25 cellular contexts compared by ENCODE assay signal in the genomic region with DNA sequence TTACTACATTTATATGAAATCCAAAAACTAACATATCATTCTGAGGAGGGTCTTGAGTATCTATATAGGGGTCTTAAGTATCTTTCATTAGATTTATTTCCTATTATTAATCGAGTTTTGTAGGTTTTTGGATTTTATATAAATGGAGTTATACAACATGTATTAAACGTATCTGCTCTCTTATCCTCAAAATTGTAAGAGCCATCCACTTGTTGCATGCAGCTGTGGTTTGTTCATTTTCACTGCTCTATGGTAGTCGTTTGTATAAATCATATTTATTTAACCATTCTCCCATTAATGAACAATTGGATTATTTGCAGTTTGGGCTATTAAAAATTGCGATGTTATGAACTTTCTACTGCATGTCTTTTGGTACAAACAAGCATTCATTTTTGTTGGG.
DNase-seq lines count a peak whose midpoint lies in the region; ATAC-seq, FAIRE-seq and TF ChIP-seq lines count a peak whose summit lies in the region.
"Had no signal": no experiment of that assay in that cellular context is flagged by ENCODE, and none has a peak within 500 bp of the region (broad histone marks: within the 10 kb centered on the region; RNA-seq: fewer than 3 reads in every experiment).

No MANE protein-coding gene starts in this region.

- H4K91ac ChIP-seq in H1 (replicated peaks; ENCODE audit: insufficient read length, low read length) = no peak overlapping the region

- no peak overlapping the region for H2BK120ac ChIP-seq in H1 (replicated peaks; ENCODE audit: low read depth, low read length)

- CTCF ChIA-PET in H1 (lab: Charles Lee; ENCODE audit: partially characterized antibody) = interaction anchor here (1.0 to 3.3 kb wide), 6 partner anchors 10 to 217 kb away, joined by 3 to 11 read pairs (median 4); no protein-coding TSS in a partner anchor

- H3K4me3 ChIP-seq in SK-N-MC = no peak overlapping the region
- no peak overlapping the region for H3K4me3 ChIP-seq in H1 (ENCODE audit: extremely low read depth in 1 of 4, insufficient read depth in 2 of 4, low read depth in 3 of 4, low read length in 4 of 4)
- H3K4me3 ChIP-seq: BLaER1, GM12878 had no signal

- TF ChIP-seq POLR2A in H1 (IDR thresholded peaks at IDR 0.05; ENCODE audit: control extremely low read depth in 1 of 2, low read depth in 2 of 2, low read length in 2 of 2) = no peak

- H3K23me2 ChIP-seq in H1 (ENCODE audit: low read depth, low read length) = no peaks in the 10 kb centered on the region; the same call in 1 of the 2 replicates

- peaks cover 0 to 75% of the 10 kb centered on the region in 2 experiments; a peak in 3 of 4 replicates for H3K79me2 ChIP-seq in H1 (ENCODE audit: control insufficient read depth in 1 of 2, insufficient read depth in 2 of 2, low read length in 2 of 2)

- no peaks in the 10 kb centered on the region for H4K20me1 ChIP-seq in H1 (replicated peaks in 1 of 2; ENCODE audit: control insufficient read depth in 1 of 2, insufficient read depth in 2 of 2, low read length in 2 of 2)
- H4K20me1 ChIP-seq: BLaER1 had no signal

- FAIRE-seq in H1 (lab: Jason Lieb, UNC) = peak; percentile 32
- FAIRE-seq: A204.1, GM12878, GM12892, GM18507 had no signal

- H3K36me3 ChIP-seq in SK-N-MC (ENCODE audit: insufficient read depth, low read length) (peaks cover 38% of the 10 kb centered on the region), H1 (ENCODE audit: control insufficient read depth in 2 of 4, insufficient read depth in 4 of 4, low read length in 3 of 4) (peaks cover 0 to 41% (median 15%) of the 10 kb centered on the region in 4 experiments; a peak in 3 of 8 replicates)

- H4K5ac ChIP-seq in H1 (ENCODE audit: insufficient read length, low read depth, low read length) = no peak overlapping the region

- no peak overlapping the region for H2AK5ac ChIP-seq in H1 (ENCODE audit: low read depth, low read length)

- H3K27me3 ChIP-seq in H1 (replicated peaks in 1 of 4; ENCODE audit: control insufficient read depth in 3 of 4, extremely low read depth in 1 of 4, insufficient read depth in 3 of 4, low read length in 3 of 4) = no peaks in the 10 kb centered on the region
- H3K27me3 ChIP-seq: BE2C, BLaER1 had no signal

- H2AFZ ChIP-seq in H1 (ENCODE audit: low read length) = no peak overlapping the region

- H3K4me1 ChIP-seq in H1 (replicated peaks in 1 of 4; ENCODE audit: control insufficient read depth in 3 of 4, insufficient read depth in 4 of 4, low read length in 3 of 4) = no peaks in the 10 kb centered on the region
- H3K4me1 ChIP-seq: BE2C, BLaER1 had no signal

- no peak overlapping the region for H2BK20ac ChIP-seq in H1 (ENCODE audit: low read length)

- TF ChIP-seq RAD21 in H1 (IDR thresholded peaks at IDR 0.05 in 1 of 2, conservative IDR thresholded peaks at IDR 0.05 in 1 of 2; ENCODE audit: low read depth in 2 of 2, low read length in 2 of 2) = no peak

- no peak for TF ChIP-seq CTCF in H1 (IDR thresholded peaks at IDR 0.05; ENCODE audit: control extremely low read depth in 1 of 3, insufficient read depth in 1 of 3, low read depth in 1 of 3, low read length in 3 of 3)

- no peak overlapping the region for H3K4me2 ChIP-seq in H1 (ENCODE audit: insufficient read depth in 1 of 2, low read depth in 2 of 2, low read length in 2 of 2)
- H3K4me2 ChIP-seq: BLaER1 had no signal

- no peak overlapping the region for H3K56ac ChIP-seq in H1 (replicated peaks; ENCODE audit: insufficient read length, low read depth, low read length)

- WGBS in H1 (ENCODE audit: extremely low coverage in 1 of 2, insufficient coverage in 1 of 2, insufficient read length in 1 of 2, insufficient replicate concordance in 2 of 2, low coverage in 1 of 2, low lambda C conversion rate in 2 of 2, missing lambda C conversion rate in 1 of 2), 2 experiments = 91% methylated on average over 4 of the region's 4 CpGs; no CpG with 5 or more reads in 1 of the 2 experiments

- H3K79me1 ChIP-seq in H1 (ENCODE audit: low read depth, low read length) = peaks cover 5% of the 10 kb centered on the region

- no peak for TF ChIP-seq EP300 in H1 (IDR thresholded peaks at IDR 0.05; ENCODE audit: borderline replicate concordance in 1 of 2, low read depth in 2 of 2, low read length in 2 of 2)

- H2BK5ac ChIP-seq in H1 (ENCODE audit: low read depth, low read length) = no peak overlapping the region

- H3K9ac ChIP-seq in SK-N-MC (ENCODE audit: insufficient read length) (no peak overlapping the region), H1 (replicated peaks in 1 of 4; ENCODE audit: extremely low read depth in 1 of 4, low read depth in 3 of 4, low read length in 3 of 4) (no peak overlapping the region)
- H3K9ac ChIP-seq: BLaER1 had no signal

- H3K9me3 ChIP-seq in SK-N-MC (ENCODE audit: low read depth, low read length) (peaks cover 5% of the 10 kb centered on the region; the same call in 1 of the 2 replicates), H1 (ENCODE audit: insufficient read depth in 2 of 2, low read depth in 1 of 2, low read length in 1 of 2) (peaks cover 0 to 4% of the 10 kb centered on the region in 2 experiments; a peak in 1 of 4 replicates)

- no peak overlapping the region for H3K23ac ChIP-seq in H1 (ENCODE audit: insufficient read length)

- POLR2A ChIA-PET in H1 (lab: Charles Lee; ENCODE audit: partially characterized antibody) = interaction anchor here (1.1 to 1.8 kb wide), 2 partner anchors 9 to 97 kb away, joined by 3 to 7 read pairs; partner anchors contain the start of gene ENAH

- H4K8ac ChIP-seq in H1 (ENCODE audit: extremely low read depth, insufficient read depth, low read length) = no peak overlapping the region

- DNase-seq in SK-N-MC (ENCODE audit: low read depth, low spot score) (no peak), H1 (ENCODE audit: low read depth in 1 of 2, low spot score in 2 of 2) (no peak), NCI-H2227 (lab: John Stamatoyannopoulos, UW; ENCODE audit: unreplicated experiment) (no peak)
- no peak for DNase-seq in activated CD4-positive, alpha-beta T cell treated with anti-CD3 and anti-CD28 coated beads for 4 hours
- DNase-seq: 8988T; ACHN; BE2C; C1 segment of cervical spinal cord; CD4-positive, alpha-beta memory T cell; CD4-positive, CD25-positive, alpha-beta regulatory T cell; CD8-positive, alpha-beta memory T cell; COR-L47; DMS 273 treated with DMSO at 0.1 percent for 48 hours; DMS153; DMS53; DMS79; DND-41; EL; GDM1 had no signal

- no peak overlapping the region for H3K18ac ChIP-seq in H1 (ENCODE audit: extremely low read depth, low read length)

- no peak overlapping the region for H3K14ac ChIP-seq in H1 (ENCODE audit: insufficient read length)

- H2BK15ac ChIP-seq in H1 (ENCODE audit: low read length) = no peak overlapping the region

- no peak for ATAC-seq in HG03039 (IDR thresholded peaks at IDR 0.05; ENCODE audit: unreplicated experiment)
- ATAC-seq: GM12878 had no signal

- H2BK12ac ChIP-seq in H1 (ENCODE audit: low read depth, low read length) = no peak overlapping the region

- H3K27ac ChIP-seq in SK-N-MC = peak overlapping the region; percentile 55; the same call in 1 of the 2 replicates
- H3K27ac ChIP-seq in H1 (ENCODE audit: low read depth, low read length) = no peak overlapping the region
- H3K27ac ChIP-seq: BLaER1 had no signal

- no peak overlapping the region for H3K4ac ChIP-seq in H1 (replicated peaks; ENCODE audit: insufficient read length, low read depth, low read length)
